In genomic region chr20:35146922-35147574, GRCh38 we compare ENCODE assay signal across 1 cellular context.
TF ChIP-seq lines count a peak whose summit lies in the region.

TSS of gene EDEM2 (minus strand) at chr20:35147336. CDS start at chr20:35147258, 78 bp downstream.

TF ChIP-seq in HEK293, 187 proteins besides CTCF, POLR2A, EP300 and RAD21 (continued from another document):
- no peak for TF ChIP-seq PRDM4 (tag by site-specific recombination; IDR thresholded peaks at IDR 0.05)
- TF ChIP-seq HOXD13 (CRISPR knock-in tag; IDR thresholded peaks at IDR 0.05; ENCODE audit: borderline replicate concordance) = 0 out of 2 replicates have a peak, but pooled peaks have one; percentile 59
- TF ChIP-seq ZNF10 (tag by site-specific recombination; IDR thresholded peaks at IDR 0.05) = 0 out of 2 replicates have a peak, but pooled peaks have one; percentile 6
- TF ChIP-seq ZNF112 (tag by site-specific recombination; IDR thresholded peaks at IDR 0.05) = no peak
- peak; percentile 83 for TF ChIP-seq IKZF3 (tag by site-specific recombination; IDR thresholded peaks at IDR 0.05)
- TF ChIP-seq ZBTB44 (tag by site-specific recombination; IDR thresholded peaks at IDR 0.05) = peak; percentile 96
- TF ChIP-seq ELK4 (IDR thresholded peaks at IDR 0.05; ENCODE audit: borderline replicate concordance, low read depth, low read length) = no peak
- peak; percentile 23; the same call in 1 of the 2 replicates for TF ChIP-seq ZNF391 (tag by site-specific recombination; IDR thresholded peaks at IDR 0.05; ENCODE audit: borderline replicate concordance, low read depth)
- TF ChIP-seq ZNF544 (tag by site-specific recombination; IDR thresholded peaks at IDR 0.05) = no peak
- TF ChIP-seq ZNF214 (tag by site-specific recombination; IDR thresholded peaks at IDR 0.05; ENCODE audit: borderline replicate concordance) = no peak
- no peak for TF ChIP-seq ZNF449 (tag by site-specific recombination; IDR thresholded peaks at IDR 0.05)
- no peak for TF ChIP-seq ZNF48 (tag by site-specific recombination; IDR thresholded peaks at IDR 0.05)
- no peak for TF ChIP-seq ZNF138 (tag by site-specific recombination; IDR thresholded peaks at IDR 0.05; ENCODE audit: borderline replicate concordance)
- no peak for TF ChIP-seq ZNF558 (tag by site-specific recombination; IDR thresholded peaks at IDR 0.05)
- no peak for TF ChIP-seq ZNF768 (tag by site-specific recombination; IDR thresholded peaks at IDR 0.05)
- peak; percentile 63 for TF ChIP-seq ZEB2 (tag by site-specific recombination; IDR thresholded peaks at IDR 0.05)
- TF ChIP-seq ZBTB17 (tag by site-specific recombination; IDR thresholded peaks at IDR 0.05) = peak; percentile 99
TF ChIP-seq in HEK293: peak in this region for 47.
